In the genomic region with DNA sequence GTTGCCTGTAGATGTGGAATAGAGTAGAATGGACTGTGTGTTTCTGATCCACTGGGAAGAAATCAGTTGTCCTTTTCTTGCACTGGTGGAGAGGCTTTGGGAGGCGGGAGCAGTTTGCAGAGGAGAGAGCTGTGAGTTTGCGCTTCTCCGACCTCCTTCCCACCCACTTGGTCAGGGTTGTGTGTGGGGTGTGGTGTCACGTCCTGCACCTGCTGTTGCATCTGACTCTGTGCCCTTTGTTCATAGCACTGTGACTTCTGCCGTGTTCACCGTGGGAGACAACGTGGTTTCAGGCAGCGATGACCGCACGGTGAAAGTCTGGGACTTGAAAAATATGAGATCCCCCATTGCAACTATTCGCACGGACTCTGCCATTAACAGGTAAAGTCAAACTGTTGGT, we compare ENCODE assay signal across 26 cellular contexts.
DNase-seq lines count a peak whose midpoint lies in the region; ATAC-seq and TF ChIP-seq lines count a peak whose summit lies in the region.
"Had no signal": no experiment of that assay in that cellular context is flagged by ENCODE, and none has a peak within 500 bp of the region (broad histone marks: within the 10 kb centered on the region; RNA-seq: fewer than 3 reads in every experiment).

No MANE protein-coding gene starts in this region.

- DNase-seq in activated CD4-positive, alpha-beta T cell treated with anti-CD3 and anti-CD28 coated beads, Interleukin-2, amount 10 ng/mL, durations not matched to agents 24 days and 14 days: no peak
- no peak for DNase-seq in activated CD4-positive, alpha-beta T cell treated with anti-CD3 and anti-CD28 coated beads, Interleukin-2, amount 50 U/mL, for 4 hours
- no peak for DNase-seq in WTC11 (ENCODE audit: low spot score)
- DNase-seq in effector memory CD8-positive, alpha-beta T cell: no peak
- no peak for DNase-seq in trophoblast cell
- DNase-seq in erythroblast (lab: John Stamatoyannopoulos, UW): no peak
- no peak for DNase-seq in globus pallidus (ENCODE audit: low spot score)
- no peak for DNase-seq in dorsolateral prefrontal cortex
- DNase-seq: 8988T; activated CD4-positive, alpha-beta memory T cell treated with anti-CD3 and anti-CD28 coated beads for 36 hours; activated CD4-positive, CD25-positive, alpha-beta regulatory T cell; activated CD8-positive, alpha-beta memory T cell treated with anti-CD3 and anti-CD28 coated beads, Interleukin-2, amount 50 U/mL, for 48 hours; activated effector memory CD4-positive, alpha-beta T cell treated with Interleukin-2 at 50 U/mL for 16 hours; CD4-positive, alpha-beta memory T cell; H9; hippocampal formation; left cardiac atrium; NCI-H1417; NCI-H2029; NCI-H524 treated with DMSO at 0.1 percent for 48 hours; retina; stimulated activated naive CD4-positive, alpha-beta T cell treated with Interleukin-2 at 50 U/mL for 16 hours had no signal

- H3K4me3 Mint-ChIP-seq in activated CD4-positive, alpha-beta T cell treated with anti-CD3 and anti-CD28 coated beads, Interleukin-2, amount 10 ng/mL, durations not matched to agents 24 days and 14 days: no peak overlapping the region
- no peak overlapping the region for H3K4me3 Mint-ChIP-seq in WTC11
- H3K4me3 Mint-ChIP-seq in effector memory CD8-positive, alpha-beta T cell: no peak overlapping the region
- H3K4me3 Mint-ChIP-seq: activated CD4-positive, alpha-beta memory T cell treated with anti-CD3 and anti-CD28 coated beads for 36 hours; CD4-positive, alpha-beta memory T cell; H9 had no signal

- TF ChIP-seq POLR2A in erythroblast (IDR thresholded peaks at IDR 0.05; ENCODE audit: low read length): no peak

- H3K27me3 ChIP-seq in trophoblast cell (ENCODE audit: insufficient read depth, low read length) (no peaks in the 10 kb centered on the region), dorsolateral prefrontal cortex (no peaks in the 10 kb centered on the region)

- POLR2A ChIA-PET in WTC11 (lab: Charles Lee): interaction anchor here (0.6 kb wide), 1 partner anchor 297 kb away, joined by 5 read pairs; no protein-coding TSS in a partner anchor

- no peaks in the 10 kb centered on the region for H3K27me3 Mint-ChIP-seq in activated CD4-positive, alpha-beta T cell treated with anti-CD3 and anti-CD28 coated beads, Interleukin-2, amount 10 ng/mL, durations not matched to agents 24 days and 14 days
- H3K27me3 Mint-ChIP-seq in WTC11 (ENCODE audit: low read depth): no peaks in the 10 kb centered on the region
- H3K27me3 Mint-ChIP-seq in effector memory CD8-positive, alpha-beta T cell: no peaks in the 10 kb centered on the region
- H3K27me3 Mint-ChIP-seq: activated CD4-positive, alpha-beta memory T cell treated with anti-CD3 and anti-CD28 coated beads for 36 hours; CD4-positive, alpha-beta memory T cell had no signal

- WGBS in trophoblast cell (ENCODE audit: extremely low coverage, insufficient coverage, insufficient read length): no CpG with 5 or more reads among the region's 12 CpGs

- CTCF ChIA-PET in WTC11 (lab: Charles Lee): no interaction called here

- ATAC-seq in WTC11: no peak
- ATAC-seq in effector memory CD8-positive, alpha-beta T cell (replicated peaks): no peak
- ATAC-seq: left cardiac atrium had no signal

- H4K12ac ChIP-seq in trophoblast cell (ENCODE audit: low read depth, low read length): no peak overlapping the region

- H3K36me3 ChIP-seq in trophoblast cell (ENCODE audit: control insufficient read depth in 1 of 2, insufficient read depth in 2 of 2, low read length in 2 of 2): peaks cover 50% of the 10 kb centered on the region in 2 experiments

- no peak overlapping the region for H4K91ac ChIP-seq in trophoblast cell (ENCODE audit: low read depth, low read length)

- H3K4me3 ChIP-seq in trophoblast cell (ENCODE audit: low read depth, low read length) (peak overlapping the region; percentile 42), dorsolateral prefrontal cortex (no peak overlapping the region)
- H3K4me3 ChIP-seq: lung, skin epidermis, thoracic aorta had no signal

- H3K4me2 ChIP-seq in trophoblast cell (ENCODE audit: low read length): no peak overlapping the region

- intact Hi-C loops in activated CD4-positive, alpha-beta T cell treated with anti-CD3 and anti-CD28 coated beads, Interleukin-2, amount 10 ng/mL, durations not matched to agents 24 days and 14 days (cut with micrococcal nuclease): no loop called here
- intact Hi-C loops in dorsolateral prefrontal cortex (cut with DNase I): no loop called here

- no peak overlapping the region for H3K18ac ChIP-seq in trophoblast cell (ENCODE audit: low read length)

- no peaks in the 10 kb centered on the region for H3K9me3 Mint-ChIP-seq in activated CD4-positive, alpha-beta T cell treated with anti-CD3 and anti-CD28 coated beads, Interleukin-2, amount 10 ng/mL, durations not matched to agents 24 days and 14 days
- no peaks in the 10 kb centered on the region for H3K9me3 Mint-ChIP-seq in WTC11
- H3K9me3 Mint-ChIP-seq in effector memory CD8-positive, alpha-beta T cell: no peaks in the 10 kb centered on the region
- H3K9me3 Mint-ChIP-seq: activated CD4-positive, alpha-beta memory T cell treated with anti-CD3 and anti-CD28 coated beads for 36 hours; H9 had no signal

- no peak overlapping the region for H2BK5ac ChIP-seq in trophoblast cell (ENCODE audit: low read depth, low read length, poor library complexity)

- H2AK5ac ChIP-seq in trophoblast cell (ENCODE audit: low read length): no peak overlapping the region

- H2AFZ ChIP-seq in trophoblast cell (ENCODE audit: insufficient read depth, low read length, poor library complexity): no peak overlapping the region
- H2AFZ ChIP-seq: parathyroid adenoma had no signal

- no peaks in the 10 kb centered on the region for H3K79me1 ChIP-seq in trophoblast cell (ENCODE audit: low read length)

- peak overlapping the region; percentile 27 for H3K27ac Mint-ChIP-seq in activated CD4-positive, alpha-beta T cell treated with anti-CD3 and anti-CD28 coated beads, Interleukin-2, amount 10 ng/mL, durations not matched to agents 24 days and 14 days
- peak overlapping the region; percentile 36 for H3K27ac Mint-ChIP-seq in WTC11
- peak overlapping the region; percentile 12 to 56 for H3K27ac Mint-ChIP-seq in effector memory CD8-positive, alpha-beta T cell

- H3K79me2 ChIP-seq in trophoblast cell (ENCODE audit: control insufficient read depth, insufficient read depth, low read length, poor library complexity): no peaks in the 10 kb centered on the region

- no peak overlapping the region for H3K27ac ChIP-seq in trophoblast cell (ENCODE audit: low read depth, low read length)
- no peak overlapping the region for H3K27ac ChIP-seq in dorsolateral prefrontal cortex
- H3K27ac ChIP-seq: parathyroid adenoma, skin epidermis, thoracic aorta had no signal

- H3K14ac ChIP-seq in trophoblast cell (ENCODE audit: low read length): no peak overlapping the region

- no peak overlapping the region for H2BK12ac ChIP-seq in trophoblast cell (ENCODE audit: low read length)

- peak overlapping the region; percentile 28 for H3K9ac ChIP-seq in trophoblast cell (ENCODE audit: low read length)
- H3K9ac ChIP-seq: parathyroid adenoma had no signal

- H3K23ac ChIP-seq in trophoblast cell (ENCODE audit: low read length): no peak overlapping the region

- no peak overlapping the region for H4K8ac ChIP-seq in trophoblast cell (ENCODE audit: low read depth, low read length)

- no peak for TF ChIP-seq CTCF in WTC11 (IDR thresholded peaks at IDR 0.05)
- TF ChIP-seq CTCF in dorsolateral prefrontal cortex (IDR thresholded peaks at IDR 0.05 in 54 of 56, conservative IDR thresholded peaks at IDR 0.05 in 2 of 56; ENCODE audit: low read depth in 1 of 56, partially characterized antibody in 56 of 56): no peak

- peaks cover 69% of the 10 kb centered on the region for H3K36me3 Mint-ChIP-seq in activated CD4-positive, alpha-beta T cell treated with anti-CD3 and anti-CD28 coated beads, Interleukin-2, amount 10 ng/mL, durations not matched to agents 24 days and 14 days (ENCODE audit: low read depth)
- peaks cover 44% of the 10 kb centered on the region for H3K36me3 Mint-ChIP-seq in WTC11
- peaks cover 77% of the 10 kb centered on the region for H3K36me3 Mint-ChIP-seq in effector memory CD8-positive, alpha-beta T cell (ENCODE audit: insufficient read depth)

- H2BK120ac ChIP-seq in trophoblast cell (ENCODE audit: insufficient read depth, low read length, poor library complexity): no peak overlapping the region

- H3K4ac ChIP-seq in trophoblast cell (ENCODE audit: low read depth, low read length): no peak overlapping the region

- peaks cover 17% of the 10 kb centered on the region for H3K4me1 Mint-ChIP-seq in activated CD4-positive, alpha-beta T cell treated with anti-CD3 and anti-CD28 coated beads, Interleukin-2, amount 10 ng/mL, durations not matched to agents 24 days and 14 days
- H3K4me1 Mint-ChIP-seq in WTC11: no peaks in the 10 kb centered on the region
- peaks cover 12 to 26% of the 10 kb centered on the region in 2 donors for H3K4me1 Mint-ChIP-seq in effector memory CD8-positive, alpha-beta T cell (ENCODE audit: low read depth in 2 of 2)
- H3K4me1 Mint-ChIP-seq: H9 had no signal

- H3K4me1 ChIP-seq in trophoblast cell (ENCODE audit: control insufficient read depth in 1 of 2, insufficient read depth in 2 of 2, low read length in 2 of 2): no peaks in the 10 kb centered on the region

- peaks cover 4% of the 10 kb centered on the region for H3K9me3 ChIP-seq in trophoblast cell (ENCODE audit: insufficient read depth, low read depth, low read length)
- H3K9me3 ChIP-seq: thoracic aorta had no signal

TF ChIP-seq in WTC11, 78 proteins besides CTCF, POLR2A, EP300 and RAD21 (continues in another document):
- TF ChIP-seq GTF2I (CRISPR knock-in tag; conservative IDR thresholded peaks at IDR 0.05) (no peak), CREB1 (CRISPR knock-in tag; IDR thresholded peaks at IDR 0.05) (no peak), JUN (CRISPR knock-in tag; IDR thresholded peaks at IDR 0.05) (no peak), JAZF1 (CRISPR knock-in tag; IDR thresholded peaks at IDR 0.05) (no peak), ATF1 (CRISPR knock-in tag; IDR thresholded peaks at IDR 0.05) (no peak), HMGA2 (CRISPR knock-in tag; IDR thresholded peaks at IDR 0.05) (no peak)
